In the genomic region with DNA sequence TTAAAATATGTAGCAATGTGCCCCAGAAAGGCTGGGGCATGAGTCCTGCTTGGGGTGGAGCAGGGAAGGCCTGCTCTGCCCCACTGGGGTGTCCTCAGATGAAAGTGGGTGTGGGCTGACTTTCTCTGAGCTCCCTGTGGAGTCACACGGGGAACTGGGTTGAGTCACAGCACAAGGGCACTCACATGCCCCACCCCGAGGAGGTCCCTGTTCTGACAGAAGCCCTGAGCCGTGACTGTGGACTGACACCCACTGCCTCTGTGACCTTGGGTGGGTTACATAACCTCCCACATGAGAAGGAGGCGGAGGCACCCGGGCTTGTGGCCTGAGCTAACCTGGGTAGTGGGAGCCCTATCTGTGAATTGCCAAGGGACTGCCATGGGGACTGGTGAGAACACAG, we compare ENCODE assay signal across 1 cellular context.
A peak's percentile ranks its signal among the peaks of the same experiment; 100 is the strongest.
TF ChIP-seq lines count a peak whose summit lies in the region.

No MANE protein-coding gene starts in this region.

TF ChIP-seq in K562, 482 proteins besides CTCF, POLR2A, EP300 and RAD21:
- TF ChIP-seq FOSL1 (tag; conservative IDR thresholded peaks at IDR 0.05): peak; percentile 50
- no peak for TF ChIP-seq HNRNPK (IDR thresholded peaks at IDR 0.05; ENCODE audit: low read depth, low read length, poor library complexity, severe bottlenecking)
- TF ChIP-seq NR2C2 (CRISPR knock-in tag; IDR thresholded peaks at IDR 0.05): no peak
- peak; percentile 4 for TF ChIP-seq NR2C2 (tag; IDR thresholded peaks at IDR 0.05)
- TF ChIP-seq GTF2E2 (tag; IDR thresholded peaks at IDR 0.05): no peak
